Comparison of ENCODE assay signal across 19 cellular contexts in the genomic region with DNA sequence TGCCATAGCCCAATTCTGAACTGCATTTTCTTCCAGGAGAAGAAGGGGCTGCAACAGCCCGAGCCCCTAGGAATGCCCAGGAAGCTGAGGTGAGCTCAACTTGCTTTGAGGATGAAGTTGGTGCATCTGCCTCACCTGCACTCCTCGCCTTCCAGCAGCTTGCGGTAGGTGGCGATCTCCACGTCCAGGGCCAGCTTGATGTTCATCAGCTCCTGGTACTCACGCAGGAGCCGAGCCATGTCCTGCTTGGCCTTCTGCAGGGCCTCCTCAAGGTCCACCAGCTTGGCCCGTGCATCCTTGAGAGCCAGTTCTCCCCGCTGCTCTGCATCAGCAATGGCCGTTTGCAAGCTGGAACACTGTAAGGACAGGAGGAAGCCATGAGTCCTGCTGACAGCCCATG. TPM values are rescaled to one million over a fixed set of nuclear protein-coding genes. Genes with fewer than 3 reads are reported as not detected.
DNase-seq lines count a peak whose midpoint lies in the region; ATAC-seq and TF ChIP-seq lines count a peak whose summit lies in the region.
"Had no signal": no experiment of that assay in that cellular context is flagged by ENCODE, and none has a peak within 500 bp of the region (broad histone marks: within the 10 kb centered on the region; RNA-seq: fewer than 3 reads in every experiment).

No MANE protein-coding gene starts in this region.

- H3K14ac ChIP-seq in neuronal stem cell (ENCODE audit: low read length): no peak overlapping the region

- TF ChIP-seq EP300 in stomach (IDR thresholded peaks at IDR 0.05): no peak

- no peak overlapping the region for H3K4me3 ChIP-seq in GM23338
- no peak overlapping the region for H3K4me3 ChIP-seq in OCI-LY1 (ENCODE audit: low read depth, low read length, poor library complexity, severe bottlenecking)
- H3K4me3 ChIP-seq in neuronal stem cell (ENCODE audit: low read length in 2 of 2): no peak overlapping the region
- H3K4me3 ChIP-seq in stomach: no peak overlapping the region
- H3K4me3 ChIP-seq: BLaER1 treated with 17β-estradiol and CSF1 and Interleukin-3, amounts not matched to agents 10 nM and 100 nM; SK-N-MC had no signal

- H3F3A ChIP-seq in GM23338 (replicated peaks; ENCODE audit: low read depth) (no peaks in the 10 kb centered on the region), OCI-LY1 (ENCODE audit: insufficient read depth, low read length) (no peaks in the 10 kb centered on the region)

- H4K91ac ChIP-seq in neuronal stem cell (ENCODE audit: low read depth, low read length, poor library complexity): no peak overlapping the region

- no peak overlapping the region for H2BK120ac ChIP-seq in neuronal stem cell (ENCODE audit: low read depth, low read length)

- H3K36me3 ChIP-seq in GM23338 (ENCODE audit: insufficient read depth): no peaks in the 10 kb centered on the region
- H3K36me3 ChIP-seq in OCI-LY1 (ENCODE audit: insufficient read depth, low read length): no peaks in the 10 kb centered on the region
- H3K36me3 ChIP-seq in neuronal stem cell (replicated peaks in 1 of 2; ENCODE audit: control insufficient read depth in 2 of 2, insufficient read depth in 2 of 2, low read length in 2 of 2): no peaks in the 10 kb centered on the region
- no peaks in the 10 kb centered on the region for H3K36me3 ChIP-seq in stomach
- H3K36me3 ChIP-seq: BLaER1 treated with 17β-estradiol and CSF1 and Interleukin-3, amounts not matched to agents 10 nM and 100 nM had no signal

- H3K9me3 ChIP-seq in OCI-LY1 (ENCODE audit: low read length) (no peaks in the 10 kb centered on the region), neuronal stem cell (replicated peaks in 1 of 2; ENCODE audit: control insufficient read depth in 2 of 2, insufficient read depth in 1 of 2, low read depth in 1 of 2, low read length in 2 of 2) (no peaks in the 10 kb centered on the region), stomach (no peaks in the 10 kb centered on the region)
- H3K9me3 ChIP-seq: BLaER1 treated with 17β-estradiol and CSF1 and Interleukin-3, amounts not matched to agents 10 nM and 100 nM had no signal

- H4K8ac ChIP-seq in neuronal stem cell (ENCODE audit: low read depth, low read length): no peak overlapping the region

- H3K4me1 ChIP-seq in GM23338 (ENCODE audit: insufficient read depth) (no peaks in the 10 kb centered on the region), OCI-LY1 (ENCODE audit: insufficient read depth, low read length, severe bottlenecking) (no peaks in the 10 kb centered on the region), neuronal stem cell (ENCODE audit: control insufficient read depth in 2 of 2, insufficient read depth in 1 of 2, low read depth in 1 of 2, low read length in 2 of 2) (peaks cover 0 to 5% of the 10 kb centered on the region in 2 donors), stomach (peaks cover 0 to 13% (median 5%) of the 10 kb centered on the region in 4 donors)
- H3K4me1 ChIP-seq: BLaER1 treated with 17β-estradiol and CSF1 and Interleukin-3, amounts not matched to agents 10 nM and 100 nM had no signal

- no peak overlapping the region for H3K4me3 Mint-ChIP-seq in activated CD4-positive, alpha-beta T cell treated with anti-CD3 and anti-CD28 coated beads for 36 hours
- no peak overlapping the region for H3K4me3 Mint-ChIP-seq in activated CD4-positive, alpha-beta T cell treated with anti-CD3 and anti-CD28 coated beads, Interleukin-2, amount 10 ng/mL, durations not matched to agents 24 days and 14 days
- H3K4me3 Mint-ChIP-seq in GM23338: no peak overlapping the region
- no peak overlapping the region for H3K4me3 Mint-ChIP-seq in activated naive CD8-positive, alpha-beta T cell treated with anti-CD3 and anti-CD28 coated beads for 36 hours

- TF ChIP-seq POLR2A in stomach (IDR thresholded peaks at IDR 0.05): no peak

- H2BK12ac ChIP-seq in neuronal stem cell (ENCODE audit: low read length): no peak overlapping the region

- H3K9me3 Mint-ChIP-seq in activated CD4-positive, alpha-beta T cell treated with anti-CD3 and anti-CD28 coated beads for 36 hours (ENCODE audit: low read depth): no peaks in the 10 kb centered on the region
- no peaks in the 10 kb centered on the region for H3K9me3 Mint-ChIP-seq in activated CD4-positive, alpha-beta T cell treated with anti-CD3 and anti-CD28 coated beads, Interleukin-2, amount 10 ng/mL, durations not matched to agents 24 days and 14 days
- H3K9me3 Mint-ChIP-seq in GM23338: no peaks in the 10 kb centered on the region
- H3K9me3 Mint-ChIP-seq in activated naive CD8-positive, alpha-beta T cell treated with anti-CD3 and anti-CD28 coated beads for 36 hours: no peaks in the 10 kb centered on the region

- no peak for ATAC-seq in activated CD4-positive, alpha-beta T cell treated with anti-CD3 and anti-CD28 coated beads for 36 hours
- no peak for ATAC-seq in GM23338
- ATAC-seq: Panc1, Right ventricle myocardium inferior had no signal

- TF ChIP-seq CTCF in GM23338 (conservative IDR thresholded peaks at IDR 0.05; ENCODE audit: low read depth in 2 of 2): peak in 1 of 2 experiments; percentile 56; a peak in 2 of 4 replicates
- peak; percentile 27; the same call in 1 of the 2 replicates for TF ChIP-seq CTCF in OCI-LY1 (IDR thresholded peaks at IDR 0.05; ENCODE audit: low read length)
- no peak for TF ChIP-seq CTCF in stomach (IDR thresholded peaks at IDR 0.05)

- H3K79me2 ChIP-seq in GM23338 (replicated peaks; ENCODE audit: insufficient read depth) (no peaks in the 10 kb centered on the region), OCI-LY1 (ENCODE audit: insufficient read depth, low read length) (no peaks in the 10 kb centered on the region)

- peaks cover 4% of the 10 kb centered on the region; the same call in 1 of the 2 replicates for H3K9me2 ChIP-seq in GM23338 (ENCODE audit: insufficient read depth)
- H3K9me2 ChIP-seq in OCI-LY1 (ENCODE audit: low read depth, low read length): no peaks in the 10 kb centered on the region

- no CpG with 5 or more reads among the region's 10 CpGs for WGBS in neuronal stem cell (ENCODE audit: extremely low coverage in 2 of 2, insufficient read length in 2 of 2, insufficient replicate concordance in 1 of 2), 2 donors
- WGBS in stomach, 5 donors: 76 to 88% (median 76%) methylated on average over 9 to 10 of the region's 10 CpGs

- H3K27me3 ChIP-seq in GM23338 (ENCODE audit: insufficient read depth): no peaks in the 10 kb centered on the region
- no peaks in the 10 kb centered on the region for H3K27me3 ChIP-seq in OCI-LY1 (ENCODE audit: insufficient read depth, low read length)
- H3K27me3 ChIP-seq in neuronal stem cell (ENCODE audit: control insufficient read depth in 3 of 3, insufficient read depth in 3 of 3, low read depth in 1 of 3, low read length in 3 of 3): peaks cover 0 to 4% (median 0%) of the 10 kb centered on the region in 3 experiments
- H3K27me3 ChIP-seq in stomach: peaks cover 0 to 15% (median 0%) of the 10 kb centered on the region in 3 donors
- H3K27me3 ChIP-seq: BLaER1 treated with 17β-estradiol and CSF1 and Interleukin-3, amounts not matched to agents 10 nM and 100 nM had no signal

- H4K20me1 ChIP-seq in GM23338 (replicated peaks; ENCODE audit: insufficient read depth) (no peaks in the 10 kb centered on the region), OCI-LY1 (ENCODE audit: insufficient read depth, low read length) (no peaks in the 10 kb centered on the region)
- H4K20me1 ChIP-seq: BLaER1 treated with 17β-estradiol and CSF1 and Interleukin-3, amounts not matched to agents 10 nM and 100 nM had no signal

- H2AK5ac ChIP-seq in neuronal stem cell (ENCODE audit: low read depth, low read length): no peak overlapping the region

- CTCF ChIA-PET in activated CD4-positive, alpha-beta T cell treated with anti-CD3 and anti-CD28 coated beads for 36 hours (lab: Charles Lee): interaction anchor here (0.6 to 1.3 kb wide), 5 partner anchors 9 to 1318 kb away, joined by 3 to 4 read pairs (median 3); no protein-coding TSS in a partner anchor

- peak overlapping the region; percentile 38 for H3K18ac ChIP-seq in neuronal stem cell (ENCODE audit: low read length)

- H3K36me3 Mint-ChIP-seq in activated CD4-positive, alpha-beta T cell treated with anti-CD3 and anti-CD28 coated beads for 36 hours (ENCODE audit: low read depth): no peaks in the 10 kb centered on the region
- H3K36me3 Mint-ChIP-seq in activated CD4-positive, alpha-beta T cell treated with anti-CD3 and anti-CD28 coated beads, Interleukin-2, amount 10 ng/mL, durations not matched to agents 24 days and 14 days (ENCODE audit: low read depth): no peaks in the 10 kb centered on the region
- no peaks in the 10 kb centered on the region for H3K36me3 Mint-ChIP-seq in GM23338 (ENCODE audit: low read depth)
- no peaks in the 10 kb centered on the region for H3K36me3 Mint-ChIP-seq in activated naive CD8-positive, alpha-beta T cell treated with anti-CD3 and anti-CD28 coated beads for 36 hours

- POLR2A ChIA-PET in activated CD4-positive, alpha-beta T cell treated with anti-CD3 and anti-CD28 coated beads for 36 hours (lab: Charles Lee): no interaction called here

- no peaks in the 10 kb centered on the region for H3K79me1 ChIP-seq in neuronal stem cell (ENCODE audit: low read depth, low read length)

- DNase-seq in activated CD4-positive, alpha-beta T cell treated with anti-CD3 and anti-CD28 coated beads for 36 hours: peak; percentile 12
- DNase-seq in activated CD4-positive, alpha-beta T cell treated with anti-CD3 and anti-CD28 coated beads, Interleukin-2, amount 10 ng/mL, durations not matched to agents 24 days and 14 days: no peak
- DNase-seq in GM23338 (ENCODE audit: low spot score) (peak; percentile 10), neuronal stem cell (ENCODE audit: low spot score) (no peak), stomach (no peak), nucleus accumbens (lab: John Stamatoyannopoulos, UW) (no peak)
- DNase-seq in activated naive CD8-positive, alpha-beta T cell treated with anti-CD3 and anti-CD28 coated beads for 36 hours: no peak
- DNase-seq: GF-D8, H7, NCI-H1092 treated with DMSO at 0.1 percent for 48 hours, NCI-H1694 treated with DMSO at 0.1 percent for 48 hours, NCI-H345 had no signal

- H2AFZ ChIP-seq in GM23338 (no peak overlapping the region), OCI-LY1 (ENCODE audit: low read length) (no peak overlapping the region), neuronal stem cell (ENCODE audit: low read length) (no peak overlapping the region)

- H3K4me2 ChIP-seq in GM23338 (no peak overlapping the region), OCI-LY1 (ENCODE audit: low read length) (no peak overlapping the region), neuronal stem cell (ENCODE audit: insufficient read depth, low read length, poor library complexity, severe bottlenecking) (no peak overlapping the region)
- H3K4me2 ChIP-seq: BLaER1 treated with 17β-estradiol and CSF1 and Interleukin-3, amounts not matched to agents 10 nM and 100 nM had no signal

- H3K23ac ChIP-seq in neuronal stem cell (ENCODE audit: low read depth, low read length, poor library complexity): no peak overlapping the region

- no peaks in the 10 kb centered on the region for H3K4me1 Mint-ChIP-seq in activated CD4-positive, alpha-beta T cell treated with anti-CD3 and anti-CD28 coated beads for 36 hours
- no peaks in the 10 kb centered on the region for H3K4me1 Mint-ChIP-seq in activated CD4-positive, alpha-beta T cell treated with anti-CD3 and anti-CD28 coated beads, Interleukin-2, amount 10 ng/mL, durations not matched to agents 24 days and 14 days
- H3K4me1 Mint-ChIP-seq in GM23338: peaks cover 8% of the 10 kb centered on the region
- H3K4me1 Mint-ChIP-seq in activated naive CD8-positive, alpha-beta T cell treated with anti-CD3 and anti-CD28 coated beads for 36 hours: no peaks in the 10 kb centered on the region

- H3K27ac ChIP-seq in GM23338 (ENCODE audit: low read depth) (no peak overlapping the region), OCI-LY1 (ENCODE audit: low read depth, low read length, poor library complexity, severe bottlenecking) (no peak overlapping the region), neuronal stem cell (replicated peaks; ENCODE audit: low read length) (no peak overlapping the region), stomach (no peak overlapping the region)
- H3K27ac ChIP-seq: BLaER1 treated with 17β-estradiol and CSF1 and Interleukin-3, amounts not matched to agents 10 nM and 100 nM; SK-N-MC had no signal

- no peak overlapping the region for H2BK15ac ChIP-seq in neuronal stem cell (ENCODE audit: low read length)

- no peak overlapping the region for H3K4ac ChIP-seq in neuronal stem cell (ENCODE audit: low read length)

- intact Hi-C loops in activated CD4-positive, alpha-beta T cell treated with anti-CD3 and anti-CD28 coated beads for 36 hours (cut with DNase I, micrococcal nuclease): no loop called here
- intact Hi-C loops in activated CD4-positive, alpha-beta T cell treated with anti-CD3 and anti-CD28 coated beads, Interleukin-2, amount 10 ng/mL, durations not matched to agents 24 days and 14 days (cut with micrococcal nuclease): no loop called here
- intact Hi-C loops in stomach (cut with DNase I; ENCODE audit: low total_unique reads): no loop called here

- H2BK5ac ChIP-seq in neuronal stem cell (ENCODE audit: low read length): no peak overlapping the region

- H3K9ac ChIP-seq in OCI-LY1 (ENCODE audit: low read length) (no peak overlapping the region), neuronal stem cell (ENCODE audit: low read depth, low read length, poor library complexity) (no peak overlapping the region)
- H3K9ac ChIP-seq: BLaER1 treated with 17β-estradiol and CSF1 and Interleukin-3, amounts not matched to agents 10 nM and 100 nM had no signal

- no peaks in the 10 kb centered on the region for H3K27me3 Mint-ChIP-seq in activated CD4-positive, alpha-beta T cell treated with anti-CD3 and anti-CD28 coated beads for 36 hours
- peaks cover 15% of the 10 kb centered on the region for H3K27me3 Mint-ChIP-seq in activated CD4-positive, alpha-beta T cell treated with anti-CD3 and anti-CD28 coated beads, Interleukin-2, amount 10 ng/mL, durations not matched to agents 24 days and 14 days
- H3K27me3 Mint-ChIP-seq in GM23338 (ENCODE audit: insufficient read depth, low read depth, poor library complexity): peaks cover 7% of the 10 kb centered on the region
- H3K27me3 Mint-ChIP-seq in activated naive CD8-positive, alpha-beta T cell treated with anti-CD3 and anti-CD28 coated beads for 36 hours: peaks cover 15% of the 10 kb centered on the region

- no peak overlapping the region for H3K27ac Mint-ChIP-seq in activated CD4-positive, alpha-beta T cell treated with anti-CD3 and anti-CD28 coated beads for 36 hours
- H3K27ac Mint-ChIP-seq in activated CD4-positive, alpha-beta T cell treated with anti-CD3 and anti-CD28 coated beads, Interleukin-2, amount 10 ng/mL, durations not matched to agents 24 days and 14 days: no peak overlapping the region
- H3K27ac Mint-ChIP-seq in GM23338: no peak overlapping the region
- no peak overlapping the region for H3K27ac Mint-ChIP-seq in activated naive CD8-positive, alpha-beta T cell treated with anti-CD3 and anti-CD28 coated beads for 36 hours

RNA-seq across cellular contexts. Expression of a gene that starts 6.0 kb away (rescaled TPM):
- not detected for total RNA-seq in activated CD4-positive, alpha-beta T cell treated with anti-CD3 and anti-CD28 coated beads for 36 hours
- total RNA-seq in activated CD4-positive, alpha-beta T cell treated with anti-CD3 and anti-CD28 coated beads, Interleukin-2, amount 10 ng/mL, durations not matched to agents 24 days and 14 days: not detected in 2 replicates
- total RNA-seq in GM23338 (2014; rRNA removed; shearing (Covaris generic)): not detected in 2 replicates
- polyA plus RNA-seq in GM23338 (2016; fragmentation: Nextera tagmentation; extraction: Ambion mirVana) (not detected in 2 replicates), stomach (not detected)
- polyA plus RNA-seq in neuronal stem cell (2013, experiment 1 of 2): not detected
- not detected for polyA plus RNA-seq in neuronal stem cell (2013, experiment 2 of 2)
- total RNA-seq in activated naive CD8-positive, alpha-beta T cell treated with anti-CD3 and anti-CD28 coated beads for 36 hours: not detected
- not detected for total RNA-seq in stomach
- total RNA-seq: H7, MCF 10A, Right ventricle myocardium inferior had no signal

RNA-seq across cellular contexts. Expression of a gene that starts 22.0 kb away (rescaled TPM):
- total RNA-seq in activated CD4-positive, alpha-beta T cell treated with anti-CD3 and anti-CD28 coated beads for 36 hours: not detected
- total RNA-seq in activated CD4-positive, alpha-beta T cell treated with anti-CD3 and anti-CD28 coated beads, Interleukin-2, amount 10 ng/mL, durations not matched to agents 24 days and 14 days: not detected in 2 replicates
- total RNA-seq in GM23338 (2014; rRNA removed; shearing (Covaris generic)): not detected in 2 replicates
- polyA plus RNA-seq in GM23338 (2016; fragmentation: Nextera tagmentation; extraction: Ambion mirVana) (not detected in 2 replicates), stomach (not detected)
- not detected for polyA plus RNA-seq in neuronal stem cell (2013, experiment 1 of 2)
- polyA plus RNA-seq in neuronal stem cell (2013, experiment 2 of 2): not detected
- total RNA-seq in activated naive CD8-positive, alpha-beta T cell treated with anti-CD3 and anti-CD28 coated beads for 36 hours: not detected
- total RNA-seq in stomach: not detected
- total RNA-seq: Daoy, H7, MCF 10A, Right ventricle myocardium inferior had no signal

RNA-seq across cellular contexts. Expression of a gene that starts 23.8 kb away (rescaled TPM):
- not detected for total RNA-seq in activated CD4-positive, alpha-beta T cell treated with anti-CD3 and anti-CD28 coated beads for 36 hours
- total RNA-seq in activated CD4-positive, alpha-beta T cell treated with anti-CD3 and anti-CD28 coated beads, Interleukin-2, amount 10 ng/mL, durations not matched to agents 24 days and 14 days: not detected in 2 replicates
- not detected in 2 replicates for total RNA-seq in GM23338 (2014; rRNA removed; shearing (Covaris generic))
- polyA plus RNA-seq in GM23338 (2016; fragmentation: Nextera tagmentation; extraction: Ambion mirVana) (not detected in 2 replicates), stomach (1 to 10 TPM in 1 of 3 donors, under 1 TPM in 1, not detected in 1; 0.46 to 9.2 TPM)
- polyA plus RNA-seq in neuronal stem cell (2013, experiment 1 of 2): not detected
- polyA plus RNA-seq in neuronal stem cell (2013, experiment 2 of 2): not detected
- not detected for total RNA-seq in activated naive CD8-positive, alpha-beta T cell treated with anti-CD3 and anti-CD28 coated beads for 36 hours
- under 1 TPM in 1 of 5 donors, not detected in 4; 0.55 TPM for total RNA-seq in stomach
- total RNA-seq: Daoy, H7, Right ventricle myocardium inferior had no signal

RNA-seq across cellular contexts. Expression of a gene that starts 42.7 kb away (rescaled TPM):
- total RNA-seq in activated CD4-positive, alpha-beta T cell treated with anti-CD3 and anti-CD28 coated beads for 36 hours: not detected
- not detected in 2 replicates for total RNA-seq in activated CD4-positive, alpha-beta T cell treated with anti-CD3 and anti-CD28 coated beads, Interleukin-2, amount 10 ng/mL, durations not matched to agents 24 days and 14 days
- total RNA-seq in GM23338 (2014; rRNA removed; shearing (Covaris generic)): not detected in 2 replicates
- polyA plus RNA-seq in GM23338 (2016; fragmentation: Nextera tagmentation; extraction: Ambion mirVana): not detected in 2 replicates
- not detected for polyA plus RNA-seq in neuronal stem cell (2013, experiment 1 of 2)
- not detected for polyA plus RNA-seq in neuronal stem cell (2013, experiment 2 of 2)
- total RNA-seq in activated naive CD8-positive, alpha-beta T cell treated with anti-CD3 and anti-CD28 coated beads for 36 hours: not detected
- total RNA-seq in stomach: not detected
- polyA plus RNA-seq in stomach: not detected
- total RNA-seq: Daoy, H7, MCF 10A, Right ventricle myocardium inferior had no signal

RNA-seq across cellular contexts. Expression of a gene that starts 45.5 kb away (rescaled TPM):
- not detected for total RNA-seq in activated CD4-positive, alpha-beta T cell treated with anti-CD3 and anti-CD28 coated beads for 36 hours
- not detected in 2 replicates for total RNA-seq in activated CD4-positive, alpha-beta T cell treated with anti-CD3 and anti-CD28 coated beads, Interleukin-2, amount 10 ng/mL, durations not matched to agents 24 days and 14 days
- total RNA-seq in GM23338 (2014; rRNA removed; shearing (Covaris generic)): not detected in 2 replicates
- polyA plus RNA-seq in GM23338 (2016; fragmentation: Nextera tagmentation; extraction: Ambion mirVana): not detected in 2 replicates
- not detected for polyA plus RNA-seq in neuronal stem cell (2013, experiment 1 of 2)
- not detected for polyA plus RNA-seq in neuronal stem cell (2013, experiment 2 of 2)
- not detected for total RNA-seq in activated naive CD8-positive, alpha-beta T cell treated with anti-CD3 and anti-CD28 coated beads for 36 hours
- total RNA-seq in stomach: under 1 TPM in 1 of 5 donors, not detected in 4; 0.43 TPM
- 10 to 100 TPM in 1 of 3 donors, under 1 TPM in 1, not detected in 1; 0.31 to 12.4 TPM for polyA plus RNA-seq in stomach
- total RNA-seq: Daoy, H7, Right ventricle myocardium inferior had no signal

Comparison
In these comparisons a context has a peak if more than half of its experiments do, and no peak if none do; other contexts are left out.
1. DNase-seq: peak in activated CD4-positive, alpha-beta T cell treated with anti-CD3 and anti-CD28 coated beads for 36 hours (single experiment) and GM23338 (single experiment); none in activated CD4-positive, alpha-beta T cell treated with anti-CD3 and anti-CD28 coated beads, Interleukin-2, amount 10 ng/mL, durations not matched to agents 24 days and 14 days (single experiment), neuronal stem cell (single experiment), activated naive CD8-positive, alpha-beta T cell treated with anti-CD3 and anti-CD28 coated beads for 36 hours (single experiment), stomach (single experiment) and nucleus accumbens (0 of 56).